ENCODE assay signal across 28 cellular contexts in the genomic region with DNA sequence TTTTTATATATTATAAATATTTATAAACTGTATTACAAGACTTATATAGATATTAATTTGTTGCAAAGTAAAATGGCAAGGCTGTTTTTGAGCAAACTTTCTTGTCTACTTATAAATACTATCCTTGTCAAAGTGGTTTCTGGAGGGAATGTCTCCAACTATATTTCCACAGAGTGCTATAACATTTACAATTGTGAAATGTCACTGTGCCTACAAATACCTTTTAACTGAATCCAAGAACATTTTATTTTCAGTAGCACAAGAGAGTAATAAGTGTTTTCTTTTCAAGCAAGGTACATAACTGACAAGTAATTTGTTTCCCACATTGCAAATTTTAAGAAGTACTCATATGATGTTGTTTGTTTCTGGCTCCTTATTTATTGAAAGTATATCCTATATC.
"Had no signal": no experiment of that assay in that cellular context is flagged by ENCODE, and none has a peak within 500 bp of the region (broad histone marks: within the 10 kb centered on the region; RNA-seq: fewer than 3 reads in every experiment).

No MANE protein-coding gene starts in this region.

- H3K27ac ChIP-seq: SJSA1 had no signal

- H3K9me3 ChIP-seq: SJSA1 had no signal

- H3K4me1 ChIP-seq: SJSA1 had no signal

- ATAC-seq: activated CD4-positive, alpha-beta T cell treated with anti-CD3 and anti-CD28 coated beads for 36 hours; activated CD4-positive, CD25-positive, alpha-beta regulatory T cell treated with anti-CD3 and anti-CD28 coated beads, Interleukin-2, amount 50 U/mL, for 24 hours; activated naive CD4-positive, alpha-beta T cell treated with anti-CD3 and anti-CD28 coated beads, Interleukin-2, amount 50 U/mL, for 72 hours; activated T-cell treated with anti-CD3 and anti-CD28 coated beads, Interleukin-2, amount 50 U/mL, for 4 hours; Panc1; WTC11 had no signal

- FAIRE-seq: bronchial epithelial cell had no signal

- H3K27me3 ChIP-seq: SJSA1 had no signal

- H3K36me3 ChIP-seq: SJSA1 had no signal

- DNase-seq: activated CD4-positive, alpha-beta T cell treated with anti-CD3 and anti-CD28 coated beads for 36 hours; activated CD4-positive, alpha-beta T cell treated with anti-CD3 and anti-CD28 coated beads, Interleukin-2, amount 10 ng/mL, durations not matched to agents 7 days and 5 days; activated CD4-positive, alpha-beta T cell treated with anti-CD3 and anti-CD28 coated beads, Interleukin-2, amount 50 U/mL, for 48 hours; activated CD8-positive, alpha-beta memory T cell treated with anti-CD3 and anti-CD28 coated beads, Interleukin-2, amount 50 U/mL, for 4 hours; activated gamma-delta T cell treated with Interleukin-2 at 50 U/mL for 16 hours; activated naive CD4-positive, alpha-beta T cell treated with anti-CD3 and anti-CD28 coated beads for 36 hours; activated T-cell treated with anti-CD3 and anti-CD28 coated beads for 4 hours; activated T-cell treated with anti-CD3 and anti-CD28 coated beads, Interleukin-2, amount 50 U/mL, for 4 hours; anterior cingulate cortex; central memory CD4-positive, alpha-beta T cell; Karpas-422; KBM-7; NCI-H1105; NCI-H1417 treated with DMSO at 0.1 percent for 48 hours; NCI-H187 treated with DMSO at 0.1 percent for 48 hours; NCI-H2081; NCI-H2171 treated with DMSO at 0.1 percent for 48 hours; NCI-H2227 treated with DMSO at 0.1 percent for 48 hours; NCI-H446; NCI-H510A treated with DMSO at 0.1 percent for 48 hours; SHP77 treated with DMSO at 0.1 percent for 48 hours; T1000 had no signal

- H3K4me3 ChIP-seq: SJSA1 had no signal
